Comparison of ENCODE assay signal across 21 cellular contexts in genomic region chr19:39261704-39262103, GRCh38. TPM values are rescaled to one million over a fixed set of nuclear protein-coding genes. Genes with fewer than 3 reads are reported as not detected.
"Had no signal": no experiment of that assay in that cellular context is flagged by ENCODE, and none has a peak within 500 bp of the region (broad histone marks: within the 10 kb centered on the region; RNA-seq: fewer than 3 reads in every experiment).

No MANE protein-coding gene starts in this region.

- DNase-seq: activated CD4-positive, alpha-beta memory T cell treated with anti-CD3 and anti-CD28 coated beads for 36 hours; activated CD4-positive, alpha-beta T cell treated with anti-CD3 and anti-CD28 coated beads, Interleukin-2, amount 10 ng/mL, durations not matched to agents 7 days and 5 days; activated CD4-positive, CD25-positive, alpha-beta regulatory T cell; activated CD8-positive, alpha-beta memory T cell treated with anti-CD3 and anti-CD28 coated beads for 24 hours; activated gamma-delta T cell; activated naive CD4-positive, alpha-beta T cell treated with anti-CD3 and anti-CD28 coated beads for 36 hours; activated T-cell treated with anti-CD3 and anti-CD28 coated beads for 4 hours; activated T-cell treated with anti-CD3 and anti-CD28 coated beads, Interleukin-2, amount 50 U/mL, for 48 hours; amygdala; NCI-H1105 treated with DMSO at 0.1 percent for 48 hours; NCI-H1436 treated with DMSO at 0.1 percent for 48 hours; NCI-H187; NCI-H2081; NCI-H446; NCI-H524; PC-3; SHP77 treated with DMSO at 0.1 percent for 48 hours; T-helper 1 cell had no signal

- ATAC-seq: activated T-helper 17 cell treated with anti-CD3 and anti-CD28 coated beads, Interleukin-2, amount 50 U/mL, for 72 hours; PC-3 had no signal

RNA-seq across cellular contexts. Expression of gene IFNL2, which starts 6.5 kb away (rescaled TPM):
- total RNA-seq: activated CD4-positive, alpha-beta memory T cell treated with anti-CD3 and anti-CD28 coated beads for 36 hours; activated CD4-positive, alpha-beta T cell treated with anti-CD3 and anti-CD28 coated beads, Interleukin-2, amount 10 ng/mL, durations not matched to agents 7 days and 5 days; activated T-helper 17 cell treated with anti-CD3 and anti-CD28 coated beads, Interleukin-2, amount 50 U/mL, for 72 hours; astrocyte; PC-3; T-helper 2 cell treated with Interferon-gamma antibody and Interleukin-4, amounts not matched to agents 100 ng/mL and 5 ng/mL, for 36 hours had no signal

RNA-seq across cellular contexts. Expression of gene IFNL4, which starts 13.0 kb away (rescaled TPM):
- total RNA-seq: activated CD4-positive, alpha-beta memory T cell treated with anti-CD3 and anti-CD28 coated beads for 36 hours; activated CD4-positive, alpha-beta T cell treated with anti-CD3 and anti-CD28 coated beads, Interleukin-2, amount 10 ng/mL, durations not matched to agents 7 days and 5 days; activated naive CD4-positive, alpha-beta T cell treated with anti-CD3 and anti-CD28 coated beads for 36 hours; activated T-helper 17 cell treated with anti-CD3 and anti-CD28 coated beads, Interleukin-2, amount 50 U/mL, for 72 hours; astrocyte; PC-3; T-helper 2 cell treated with Interferon-gamma antibody and Interleukin-4, amounts not matched to agents 100 ng/mL and 5 ng/mL, for 36 hours had no signal

RNA-seq across cellular contexts. Expression of gene IFNL3, which starts 16.9 kb away (rescaled TPM):
- total RNA-seq: activated CD4-positive, alpha-beta T cell treated with anti-CD3 and anti-CD28 coated beads, Interleukin-2, amount 10 ng/mL, durations not matched to agents 7 days and 5 days; activated T-helper 17 cell treated with anti-CD3 and anti-CD28 coated beads, Interleukin-2, amount 50 U/mL, for 72 hours; astrocyte; PC-3; T-helper 2 cell treated with Interferon-gamma antibody and Interleukin-4, amounts not matched to agents 100 ng/mL and 5 ng/mL, for 36 hours had no signal

RNA-seq across cellular contexts. Expression of gene IFNL1, which starts 34.5 kb away (rescaled TPM):
- total RNA-seq: activated CD4-positive, alpha-beta T cell treated with anti-CD3 and anti-CD28 coated beads, Interleukin-2, amount 10 ng/mL, durations not matched to agents 7 days and 5 days; PC-3 had no signal

RNA-seq across cellular contexts. Expression of gene SYCN, which starts 57.6 kb away (rescaled TPM):
- total RNA-seq: activated CD4-positive, alpha-beta memory T cell treated with anti-CD3 and anti-CD28 coated beads for 36 hours; activated CD4-positive, alpha-beta T cell treated with anti-CD3 and anti-CD28 coated beads, Interleukin-2, amount 10 ng/mL, durations not matched to agents 7 days and 5 days; activated naive CD4-positive, alpha-beta T cell treated with anti-CD3 and anti-CD28 coated beads for 36 hours; activated T-helper 17 cell treated with anti-CD3 and anti-CD28 coated beads, Interleukin-2, amount 50 U/mL, for 72 hours; astrocyte; PC-3; T-helper 2 cell treated with Interferon-gamma antibody and Interleukin-4, amounts not matched to agents 100 ng/mL and 5 ng/mL, for 36 hours had no signal
